ENCODE assay signal across 8 cellular contexts in genomic region chr11:80155412-80156017, GRCh38.
DNase-seq lines count a peak whose midpoint lies in the region; ATAC-seq and TF ChIP-seq lines count a peak whose summit lies in the region.

No MANE protein-coding gene starts in this region.

- H3K27ac Mint-ChIP-seq in chondrocyte (ENCODE audit: unreplicated experiment): no peak overlapping the region
- H3K27ac Mint-ChIP-seq in osteocyte (ENCODE audit: unreplicated experiment): no peak overlapping the region

- H3K27me3 Mint-ChIP-seq in chondrocyte (ENCODE audit: low read depth): peaks cover 26% of the 10 kb centered on the region
- peaks cover 8% of the 10 kb centered on the region for H3K27me3 Mint-ChIP-seq in osteocyte (ENCODE audit: unreplicated experiment)

- ATAC-seq in GM19468 (IDR thresholded peaks at IDR 0.05; ENCODE audit: extremely low read depth, unreplicated experiment): peak; percentile 72
- ATAC-seq in GM19467 (IDR thresholded peaks at IDR 0.05; ENCODE audit: unreplicated experiment): no peak

- H3K4me3 Mint-ChIP-seq in chondrocyte (ENCODE audit: unreplicated experiment) (no peak overlapping the region), osteocyte (ENCODE audit: unreplicated experiment) (no peak overlapping the region)

- DNase-seq in COR-L47 (lab: John Stamatoyannopoulos, UW): peak; percentile 44
- DNase-seq in NCI-H146 treated with DMSO at 0.1 percent for 48 hours (lab: John Stamatoyannopoulos, UW; ENCODE audit: unreplicated experiment): peak; percentile 9
- no peak for DNase-seq in chondrocyte (ENCODE audit: low spot score)
- no peak for DNase-seq in osteocyte (ENCODE audit: extremely low spot score, unreplicated experiment)
- no peak for DNase-seq in activated naive CD4-positive, alpha-beta T cell (lab: John Stamatoyannopoulos, UW)
- no peak for DNase-seq in NK-92 (lab: John Stamatoyannopoulos, UW; ENCODE audit: unreplicated experiment)

- H3K36me3 Mint-ChIP-seq in chondrocyte (ENCODE audit: low read depth) (no peaks in the 10 kb centered on the region), osteocyte (ENCODE audit: unreplicated experiment) (no peaks in the 10 kb centered on the region)

- H3K4me1 Mint-ChIP-seq in chondrocyte (ENCODE audit: low read depth) (no peaks in the 10 kb centered on the region), osteocyte (ENCODE audit: unreplicated experiment) (no peaks in the 10 kb centered on the region)

- H3K9me3 Mint-ChIP-seq in chondrocyte (ENCODE audit: low read depth) (no peaks in the 10 kb centered on the region), osteocyte (ENCODE audit: unreplicated experiment) (no peaks in the 10 kb centered on the region)

- TF ChIP-seq CTCF in chondrocyte (IDR thresholded peaks at IDR 0.05) (peak; percentile 81), osteocyte (IDR thresholded peaks at IDR 0.05) (peak; percentile 62)

Comparison
In these comparisons a context has a peak if more than half of its experiments do, and no peak if none do; other contexts are left out.
1. DNase-seq: peak in COR-L47 (single experiment) and NCI-H146 treated with DMSO at 0.1 percent for 48 hours (single experiment); none in chondrocyte (single experiment), osteocyte (single experiment), activated naive CD4-positive, alpha-beta T cell (0 of 4) and NK-92 (single experiment).